ENCODE assay signal across 15 cellular contexts in genomic region chr7:50309130-50309478, GRCh38. TPM values are rescaled to one million over a fixed set of nuclear protein-coding genes. Genes with fewer than 3 reads are reported as not detected.
A peak's percentile ranks its signal among the peaks of the same experiment; 100 is the strongest.
DNase-seq lines count a peak whose midpoint lies in the region; ATAC-seq, FAIRE-seq and TF ChIP-seq lines count a peak whose summit lies in the region.
"Had no signal": no experiment of that assay in that cellular context is flagged by ENCODE, and none has a peak within 500 bp of the region (broad histone marks: within the 10 kb centered on the region; RNA-seq: fewer than 3 reads in every experiment).

No MANE protein-coding gene starts in this region.

- FAIRE-seq in K562 (lab: Jason Lieb, UNC) = no peak
- FAIRE-seq: islet of Langerhans had no signal

- in situ Hi-C loops in K562 (cut with MboI) = loop anchor here (5.0 kb wide), 1 partner anchor 102 kb away; no protein-coding TSS in a partner anchor
- in situ Hi-C loops in GM23248 (cut with MboI) = no loop called here

- H3K9me2 ChIP-seq in MM.1S (replicated peaks; ENCODE audit: insufficient read depth, low read length) = no peaks in the 10 kb centered on the region
- H3K9me2 ChIP-seq in GM23248 (ENCODE audit: insufficient read depth) = no peaks in the 10 kb centered on the region

- intact Hi-C loops in K562 (cut with micrococcal nuclease) = loop anchor here (5.0 kb wide), 2 partner anchors 82 to 108 kb away; no protein-coding TSS in a partner anchor

- POLR2A ChIA-PET in K562 (lab: Yijun Ruan, JAX) = interaction anchor here (0.6 to 1.5 kb wide), 4 partner anchors 9 to 55 kb away, joined by 3 to 5 read pairs (median 3); no protein-coding TSS in a partner anchor

- H2AFZ ChIP-seq in MM.1S (ENCODE audit: low read length) (0 out of 2 replicates have a peak overlapping the region, but pooled peaks have one; percentile 13), K562 (ENCODE audit: low read depth, low read length) (peak overlapping the region; percentile 46), GM23248 (no peak overlapping the region)

- H3K4me1 ChIP-seq in MM.1S (ENCODE audit: low read length) (peaks cover 11% of the 10 kb centered on the region), K562 (replicated peaks in 1 of 2; ENCODE audit: control insufficient read depth in 2 of 2, insufficient read depth in 2 of 2, low read length in 2 of 2) (peaks cover 14 to 49% of the 10 kb centered on the region in 2 experiments), GM23248 (ENCODE audit: insufficient read depth) (no peaks in the 10 kb centered on the region)
- H3K4me1 ChIP-seq: right atrium auricular region had no signal

- no peaks in the 10 kb centered on the region for H3K27me3 Mint-ChIP-seq in T-helper 1 cell treated with Interleukin-12 subunit alpha and Interleukin-12 subunit beta and Interleukin-4 antibody, amounts not matched to agents 30 μg/mL and 1 μg/mL, for 36 hours (ENCODE audit: low read depth)

- TF ChIP-seq POLR2A in K562 (conservative IDR thresholded peaks at IDR 0.05) = no peak

- H3K4me3 ChIP-seq in MM.1S (ENCODE audit: low read length) (peak overlapping the region; percentile 88), K562 (peak overlapping the region; percentile 70), GM23248 (no peak overlapping the region)
- H3K4me3 ChIP-seq: right atrium auricular region had no signal

- H3K79me2 ChIP-seq in MM.1S (ENCODE audit: low read length) (peaks cover 97% of the 10 kb centered on the region), K562 (ENCODE audit: control insufficient read depth, insufficient read depth, low read length) (peaks cover 96% of the 10 kb centered on the region), GM23248 (ENCODE audit: insufficient read depth) (no peaks in the 10 kb centered on the region)

- no peaks in the 10 kb centered on the region for H3K9me3 ChIP-seq in MM.1S (replicated peaks; ENCODE audit: insufficient read depth, low read length)
- H3K9me3 ChIP-seq in K562 (replicated peaks; ENCODE audit: control insufficient read depth, insufficient read depth, low read depth, low read length) = no peaks in the 10 kb centered on the region
- H3K9me3 ChIP-seq in GM23248 (ENCODE audit: low read depth) = no peaks in the 10 kb centered on the region
- H3K9me3 ChIP-seq: right atrium auricular region had no signal

- 3% methylated on average over 6 of the region's 6 CpGs for WGBS in K562 (ENCODE audit: insufficient coverage, low coverage, missing lambda C conversion rate)
- 37 to 38% methylated on average over 6 of the region's 6 CpGs for WGBS in GM23248 (ENCODE audit: low coverage in 1 of 2, low lambda C conversion rate in 2 of 2, missing lambda C conversion rate in 2 of 2), 2 experiments

- H4K20me1 ChIP-seq in MM.1S (ENCODE audit: insufficient read depth, low read length) (no peaks in the 10 kb centered on the region), K562 (replicated peaks; ENCODE audit: control insufficient read depth, insufficient read depth, low read length) (no peaks in the 10 kb centered on the region), GM23248 (ENCODE audit: insufficient read depth) (no peaks in the 10 kb centered on the region)

- peaks cover 33% of the 10 kb centered on the region for H3K4me1 Mint-ChIP-seq in T-helper 1 cell treated with Interleukin-12 subunit alpha and Interleukin-12 subunit beta and Interleukin-4 antibody, amounts not matched to agents 30 μg/mL and 1 μg/mL, for 36 hours (ENCODE audit: low read depth)
- H3K4me1 Mint-ChIP-seq in stimulated activated effector memory CD8-positive, alpha-beta T cell treated with anti-CD3 and anti-CD28 coated beads, Interleukin-12 subunit alpha, Interleukin-12 subunit beta, amount 100 ng/mL, for 72 hours = peaks cover 34% of the 10 kb centered on the region

- H3K4me3 Mint-ChIP-seq in T-helper 1 cell treated with Interleukin-12 subunit alpha and Interleukin-12 subunit beta and Interleukin-4 antibody, amounts not matched to agents 30 μg/mL and 1 μg/mL, for 36 hours = peak overlapping the region; percentile 99
- H3K4me3 Mint-ChIP-seq in stimulated activated effector memory CD8-positive, alpha-beta T cell treated with anti-CD3 and anti-CD28 coated beads, Interleukin-12 subunit alpha, Interleukin-12 subunit beta, amount 100 ng/mL, for 72 hours = peak overlapping the region; percentile 84

- no peak for ATAC-seq in K562
- ATAC-seq in stimulated activated effector memory CD8-positive, alpha-beta T cell treated with anti-CD3 and anti-CD28 coated beads, Interleukin-12 subunit alpha, Interleukin-12 subunit beta, amount 100 ng/mL, for 72 hours = peak; percentile 3
- ATAC-seq in HG02870 (IDR thresholded peaks at IDR 0.05; ENCODE audit: unreplicated experiment) = no peak
- ATAC-seq: SK-N-SH treated with all-trans-retinoic acid at 6 μM for 48 hours had no signal

- no peaks in the 10 kb centered on the region for H3K9me1 ChIP-seq in K562 (ENCODE audit: control insufficient read depth, insufficient read depth, low read length)

- peak overlapping the region; percentile 81 for H3K27ac ChIP-seq in MM.1S (ENCODE audit: low read length)
- peak overlapping the region; percentile 80 for H3K27ac ChIP-seq in K562 (ENCODE audit: extremely low read depth, low read depth, low read length)
- no peak overlapping the region for H3K27ac ChIP-seq in GM23248
- H3K27ac ChIP-seq: right atrium auricular region had no signal

- peaks cover 57% of the 10 kb centered on the region for H3F3A ChIP-seq in MM.1S (ENCODE audit: insufficient read depth, low read length)
- H3F3A ChIP-seq in GM23248 (ENCODE audit: insufficient read depth) = no peaks in the 10 kb centered on the region

- no peak for TF ChIP-seq CTCF in MM.1S (IDR thresholded peaks at IDR 0.05; ENCODE audit: low read length)
- no peak for TF ChIP-seq CTCF in K562 (IDR thresholded peaks at IDR 0.05 in 2 of 3, conservative IDR thresholded peaks at IDR 0.05 in 1 of 3; ENCODE audit: insufficient read depth in 2 of 3, low read depth in 1 of 3, low read length in 3 of 3)

- H3K36me3 ChIP-seq in MM.1S (replicated peaks; ENCODE audit: insufficient read depth, low read length) (no peaks in the 10 kb centered on the region), K562 (ENCODE audit: control insufficient read depth, insufficient read depth, low read length) (peaks cover 13% of the 10 kb centered on the region; the same call in 2 of the 3 replicates), GM23248 (ENCODE audit: low read depth) (no peaks in the 10 kb centered on the region)
- H3K36me3 ChIP-seq: right atrium auricular region had no signal

- H3K27ac Mint-ChIP-seq in T-helper 1 cell treated with Interleukin-12 subunit alpha and Interleukin-12 subunit beta and Interleukin-4 antibody, amounts not matched to agents 30 μg/mL and 1 μg/mL, for 36 hours = peak overlapping the region; percentile 95
- peak overlapping the region; percentile 89 for H3K27ac Mint-ChIP-seq in stimulated activated effector memory CD8-positive, alpha-beta T cell treated with anti-CD3 and anti-CD28 coated beads, Interleukin-12 subunit alpha, Interleukin-12 subunit beta, amount 100 ng/mL, for 72 hours

- peaks cover 83% of the 10 kb centered on the region for H3K36me3 Mint-ChIP-seq in T-helper 1 cell treated with Interleukin-12 subunit alpha and Interleukin-12 subunit beta and Interleukin-4 antibody, amounts not matched to agents 30 μg/mL and 1 μg/mL, for 36 hours (ENCODE audit: low read depth)
- peaks cover 86% of the 10 kb centered on the region for H3K36me3 Mint-ChIP-seq in stimulated activated effector memory CD8-positive, alpha-beta T cell treated with anti-CD3 and anti-CD28 coated beads, Interleukin-12 subunit alpha, Interleukin-12 subunit beta, amount 100 ng/mL, for 72 hours

- CTCF ChIA-PET in K562 (lab: Yijun Ruan, JAX; ENCODE audit: low intra/inter-chr PET ratio) = interaction anchor here (0.6 kb wide), 1 partner anchor 310 kb away, joined by 3 read pairs; no protein-coding TSS in a partner anchor

- no peaks in the 10 kb centered on the region for H3K9me3 Mint-ChIP-seq in T-helper 1 cell treated with Interleukin-12 subunit alpha and Interleukin-12 subunit beta and Interleukin-4 antibody, amounts not matched to agents 30 μg/mL and 1 μg/mL, for 36 hours
- H3K9me3 Mint-ChIP-seq in stimulated activated effector memory CD8-positive, alpha-beta T cell treated with anti-CD3 and anti-CD28 coated beads, Interleukin-12 subunit alpha, Interleukin-12 subunit beta, amount 100 ng/mL, for 72 hours = no peaks in the 10 kb centered on the region

- H3K27me3 ChIP-seq in MM.1S (replicated peaks; ENCODE audit: insufficient read depth, low read length) (no peaks in the 10 kb centered on the region), K562 (ENCODE audit: control insufficient read depth in 2 of 2, insufficient read depth in 2 of 2, low read length in 2 of 2) (no peaks in the 10 kb centered on the region), GM23248 (replicated peaks; ENCODE audit: insufficient read depth) (peaks cover 82% of the 10 kb centered on the region)

- DNase-seq in T-helper 1 cell (no peak), MM.1S (no peak), K562 (ENCODE audit: extremely low read depth in 1 of 4, low spot score in 3 of 4) (no peak), GM23248 (no peak)
- no peak for DNase-seq in stimulated activated effector memory CD8-positive, alpha-beta T cell treated with anti-CD3 and anti-CD28 coated beads, Interleukin-12 subunit alpha, Interleukin-12 subunit beta, amount 100 ng/mL, for 72 hours (ENCODE audit: low spot score in 2 of 2)
- DNase-seq in central memory CD4-positive, alpha-beta T cell = no peak
- DNase-seq: 8988T, amygdala, foreskin fibroblast had no signal

- H3K4me2 ChIP-seq in MM.1S (ENCODE audit: low read depth, low read length) (peak overlapping the region; percentile 97), K562 (ENCODE audit: insufficient read depth, low read length) (peak overlapping the region; percentile 92), GM23248 (ENCODE audit: unreplicated experiment) (no peak overlapping the region)

- peak overlapping the region; percentile 93 for H3K9ac ChIP-seq in MM.1S (ENCODE audit: low read length)
- H3K9ac ChIP-seq in K562 (ENCODE audit: insufficient read depth in 1 of 2, low read depth in 2 of 2, low read length in 2 of 2) = peak overlapping the region; percentile 78 to 89
- H3K9ac ChIP-seq in GM23248 = no peak overlapping the region

- no TSS peak for BruUV-seq in K562 (replicated peaks; lab: Mats Ljungman, UMichigan)

- no peak for TF ChIP-seq RAD21 in K562 (CRISPR knock-in tag; conservative IDR thresholded peaks at IDR 0.05 in 1 of 2, IDR thresholded peaks at IDR 0.05 in 1 of 2)

- TF ChIP-seq EP300 in K562 (IDR thresholded peaks at IDR 0.05; ENCODE audit: low read length) = no peak

RNA-seq across cellular contexts. Expression of gene IKZF1, which starts 4.6 kb away (rescaled TPM):
- 53.3 and 122 TPM in 2 replicates for total RNA-seq in K562 (2011; cell fraction: chromatin; rRNA removed; ENCODE audit: low replicate concordance)
- 37.5 and 50.9 TPM in 2 replicates for total RNA-seq in K562 (2011; cell fraction: nucleolus; rRNA removed)
- 76.8 and 139 TPM in 2 replicates for total RNA-seq in K562 (2011; cell fraction: nucleoplasm; rRNA removed)
- total RNA-seq in K562 (2014; rRNA removed) (66.5 and 98.0 TPM in 2 replicates), K562 (2014; rRNA removed; fragmentation: Illumina TruSeq; extraction: Trizol) (43.8 and 45.6 TPM in 2 replicates), K562 (2015; rRNA removed; fragmentation: Illumina TruSeq; extraction: Trizol) (43.4 and 44.7 TPM in 2 replicates), K562 (2021) (85.3 and 96.6 TPM in 2 replicates)
- polyA plus RNA-seq in K562 (2011; rRNA removed) (28.4 and 36.2 TPM in 2 replicates), K562 (2014; fragmentation: Illumina TruSeq; extraction: Trizol) (37.3 and 50.3 TPM in 2 replicates), K562 (2014; fragmentation: Nextera tagmentation; extraction: Ambion mirVana) (10 to 100 TPM; 12.6 to 14.7 TPM), K562 (2014; rRNA removed) (30.9 and 37.2 TPM in 2 replicates), GM23248 (2016; fragmentation: Nextera tagmentation; extraction: Ambion mirVana) (0.06 TPM in 1 of 2 replicates, not detected in the other)
- 34.4 and 57.9 TPM in 2 replicates for polyA plus RNA-seq in K562 (2011; cell fraction: cytosol; rRNA removed)
- 43.0 and 50.8 TPM in 2 replicates for polyA plus RNA-seq in K562 (2011; cell fraction: nucleus; rRNA removed)
- 35.8 and 46.0 TPM in 2 replicates for polyA plus RNA-seq in K562 (2012)
- 82.8 and 85.1 TPM in 2 replicates for polyA minus RNA-seq in K562 (2011; rRNA and poly(A)+ RNA removed)
- 60.8 and 72.3 TPM in 2 replicates for polyA minus RNA-seq in K562 (2011; cell fraction: cytosol; rRNA and poly(A)+ RNA removed)
- 77.0 and 96.0 TPM in 2 replicates for polyA minus RNA-seq in K562 (2011; cell fraction: nucleus; rRNA and poly(A)+ RNA removed)
- not detected in 2 replicates for total RNA-seq in GM23248 (2014; rRNA removed; shearing (Covaris generic))
- total RNA-seq: myocyte had no signal

Comparison
In these comparisons a context has a peak if more than half of its experiments do, and no peak if none do; other contexts are left out.
1. RNA of gene IKZF1, which starts 4.6 kb away (total RNA-seq): 37.5 to 139 TPM in K562; not detected in GM23248; every median in the first group is over 10 times any median in the second.